7 cellular contexts compared by ENCODE assay signal in the genomic region with DNA sequence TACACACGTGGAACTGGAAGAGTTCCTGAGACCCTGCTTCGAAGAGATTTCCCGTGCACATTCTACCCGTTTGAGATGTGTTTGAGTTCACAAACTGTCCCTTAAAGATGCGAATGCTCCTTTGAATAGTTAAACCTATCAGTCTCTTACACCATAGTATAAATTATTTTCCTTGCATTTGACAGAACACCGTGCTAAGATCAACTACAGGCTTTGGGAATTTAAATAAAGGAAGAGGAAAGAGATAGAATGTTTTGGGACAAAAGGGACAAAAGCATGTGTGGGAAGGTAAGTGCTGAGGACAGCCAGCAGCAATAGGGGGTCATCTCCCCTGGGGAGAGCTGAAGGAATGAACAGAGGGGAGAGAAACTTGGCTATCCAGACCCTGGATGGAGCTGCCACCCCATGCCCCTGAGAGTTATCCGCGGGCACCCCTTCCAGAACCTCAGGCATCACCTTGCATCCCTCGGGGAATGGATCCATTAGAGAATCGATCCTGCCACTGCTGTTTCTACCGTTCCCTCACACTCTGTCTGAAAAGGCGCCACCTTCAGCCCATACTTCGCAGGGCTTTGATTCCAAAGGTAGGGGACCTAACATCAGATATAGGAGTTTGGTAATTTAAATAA. TPM values are rescaled to one million over a fixed set of nuclear protein-coding genes. Genes with fewer than 3 reads are reported as not detected.
DNase-seq lines count a peak whose midpoint lies in the region; ATAC-seq, FAIRE-seq and TF ChIP-seq lines count a peak whose summit lies in the region.

No MANE protein-coding gene starts in this region.

- H3K9me3 ChIP-seq in ES-I3 (ENCODE audit: control insufficient read depth, insufficient read depth, low read length): no peaks in the 10 kb centered on the region
- no peaks in the 10 kb centered on the region for H3K9me3 ChIP-seq in HUES48 (ENCODE audit: control insufficient read depth, insufficient read depth, low read length)
- H3K9me3 ChIP-seq in gastroesophageal sphincter: no peaks in the 10 kb centered on the region
- H3K9me3 ChIP-seq in skeletal muscle tissue (ENCODE audit: control insufficient read depth in 3 of 3, low read length in 3 of 3): no peaks in the 10 kb centered on the region

- H3K36me3 ChIP-seq in ES-I3 (ENCODE audit: insufficient read depth, low read length) (no peaks in the 10 kb centered on the region), HUES48 (ENCODE audit: control insufficient read depth, insufficient read depth, low read length) (peaks cover 6% of the 10 kb centered on the region; the same call in 1 of the 2 replicates), gastroesophageal sphincter (peaks cover 0 to 8% of the 10 kb centered on the region in 2 donors), skeletal muscle tissue (ENCODE audit: control insufficient read depth in 3 of 3, insufficient read depth in 3 of 3, low read length in 3 of 3) (no peaks in the 10 kb centered on the region)

- FAIRE-seq in frontal cortex (lab: Jason Lieb, UNC): no peak

- H3K27me3 ChIP-seq in HUES48 (ENCODE audit: control insufficient read depth, insufficient read depth, low read length): peaks cover 3% of the 10 kb centered on the region; the same call in 1 of the 2 replicates
- H3K27me3 ChIP-seq in gastroesophageal sphincter: no peaks in the 10 kb centered on the region
- H3K27me3 ChIP-seq in skeletal muscle tissue (ENCODE audit: control insufficient read depth in 3 of 3, insufficient read depth in 3 of 3, low read length in 3 of 3): peaks cover 13 to 23% (median 21%) of the 10 kb centered on the region in 3 donors

- no peak for TF ChIP-seq CTCF in WI38 (IDR thresholded peaks at IDR 0.05; ENCODE audit: low read depth, low read length)
- no peak for TF ChIP-seq CTCF in gastroesophageal sphincter (IDR thresholded peaks at IDR 0.05)

- DNase-seq in ecto neural progenitor cell (ENCODE audit: low spot score) (no peak), frontal cortex (ENCODE audit: low spot score in 2 of 2) (no peak)

- H3K9ac ChIP-seq in ES-I3 (ENCODE audit: low read depth, low read length) (peak overlapping the region; percentile 69; the same call in 1 of the 2 replicates), HUES48 (ENCODE audit: low read depth, low read length) (no peak overlapping the region), skeletal muscle tissue (ENCODE audit: low read depth in 1 of 3, low read length in 3 of 3) (peak overlapping the region in 2 of 3 donors; percentile 9 to 45)

- H3K4me3 ChIP-seq in HUES48 (ENCODE audit: low read depth, low read length): peak overlapping the region; percentile 52
- peak overlapping the region; percentile 62 for H3K4me3 ChIP-seq in WI38 (ENCODE audit: low read depth, low read length)
- peak overlapping the region; percentile 44 to 79 for H3K4me3 ChIP-seq in gastroesophageal sphincter
- H3K4me3 ChIP-seq in skeletal muscle tissue (ENCODE audit: low read length in 3 of 3): peak overlapping the region; percentile 45 to 65 (median 54)

- ATAC-seq in gastroesophageal sphincter: no peak

- H3K4me1 ChIP-seq in ES-I3 (ENCODE audit: insufficient read depth, low read length): 0 out of 2 replicates have a peak, but pooled peaks cover 5% of the 10 kb centered on the region
- 0 out of 2 replicates have a peak, but pooled peaks cover 4% of the 10 kb centered on the region for H3K4me1 ChIP-seq in HUES48 (ENCODE audit: control insufficient read depth, insufficient read depth, low read length)
- H3K4me1 ChIP-seq in gastroesophageal sphincter: peaks cover 0 to 48% (median 3%) of the 10 kb centered on the region in 3 donors
- H3K4me1 ChIP-seq in skeletal muscle tissue (ENCODE audit: control insufficient read depth in 3 of 3, insufficient read depth in 3 of 3, low read length in 3 of 3): peaks cover 5 to 18% (median 13%) of the 10 kb centered on the region in 3 donors

- TF ChIP-seq POLR2A in gastroesophageal sphincter (IDR thresholded peaks at IDR 0.05): no peak

- TF ChIP-seq EP300 in gastroesophageal sphincter (IDR thresholded peaks at IDR 0.05): no peak

- WGBS in gastroesophageal sphincter (ENCODE audit: low coverage in 1 of 2), 2 donors: 50 to 61% methylated on average over 4 to 8 of the region's 13 CpGs

- H3K27ac ChIP-seq in HUES48 (ENCODE audit: low read depth, low read length): no peak overlapping the region
- H3K27ac ChIP-seq in gastroesophageal sphincter: peak overlapping the region in 3 of 4 donors; percentile 76 to 84 (median 76)
- H3K27ac ChIP-seq in skeletal muscle tissue (ENCODE audit: low read depth, low read length): no peak overlapping the region

RNA-seq across cellular contexts. Expression of a gene that starts 0.9 kb away (rescaled TPM):
- total RNA-seq in gastroesophageal sphincter (10 to 100 TPM; 32.5 to 54.5 (median 39.9) TPM), skeletal muscle tissue (13.6 TPM), frontal cortex (23.2 TPM)

RNA-seq across cellular contexts. Expression of a gene that starts 50.8 kb away (rescaled TPM):
- total RNA-seq in gastroesophageal sphincter: 10 to 100 TPM in 1 of 4 donors, 1 to 10 TPM in 3; 7.1 to 14.2 (median 8.6) TPM
- 8.4 TPM for total RNA-seq in skeletal muscle tissue
- total RNA-seq in frontal cortex: 13.0 TPM

Comparison
In these comparisons a context has a peak if more than half of its experiments do, and no peak if none do; other contexts are left out.
1. H3K27ac ChIP-seq: peak in gastroesophageal sphincter (3 of 4); none in HUES48 (single experiment) and skeletal muscle tissue (single experiment).
2. Peak in every context shown above with its lines, with median percentiles within 50 percentile points of each other: H3K4me3 ChIP-seq.